10 cellular contexts compared by ENCODE assay signal in the genomic region with DNA sequence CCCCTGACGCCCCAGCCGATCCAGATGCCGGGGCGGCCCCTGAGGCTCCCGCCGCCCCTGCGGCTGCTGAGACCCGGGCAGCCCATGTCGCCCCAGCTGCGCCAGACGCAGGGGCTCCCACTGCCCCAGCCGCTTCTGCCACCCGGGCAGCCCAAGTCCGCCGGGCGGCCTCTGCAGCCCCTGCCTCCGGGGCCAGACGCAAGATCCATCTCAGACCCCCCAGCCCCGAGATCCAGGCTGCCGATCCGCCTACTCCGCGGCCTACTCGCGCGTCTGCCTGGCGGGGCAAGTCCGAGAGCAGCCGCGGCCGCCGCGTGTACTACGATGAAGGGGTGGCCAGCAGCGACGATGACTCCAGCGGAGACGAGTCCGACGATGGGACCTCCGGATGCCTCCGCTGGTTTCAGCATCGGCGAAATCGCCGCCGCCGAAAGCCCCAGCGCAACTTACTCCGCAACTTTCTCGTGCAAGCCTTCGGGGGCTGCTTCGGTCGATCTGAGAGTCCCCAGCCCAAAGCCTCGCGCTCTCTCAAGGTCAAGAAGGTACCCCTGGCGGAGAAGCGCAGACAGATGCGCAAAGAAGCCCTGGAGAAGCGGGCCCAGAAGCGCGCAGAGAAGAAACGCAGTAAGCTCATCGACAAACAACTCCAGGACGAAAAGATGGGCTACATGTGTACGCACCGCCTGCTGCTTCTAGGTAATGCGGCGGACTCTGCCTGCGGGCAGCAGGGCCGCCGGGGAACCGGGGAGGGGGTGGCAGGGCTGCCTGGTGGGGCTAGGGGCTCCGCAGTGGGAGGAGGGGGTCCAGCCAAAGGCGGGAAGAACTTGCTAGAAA. TPM values are rescaled to one million over a fixed set of nuclear protein-coding genes. Genes with fewer than 3 reads are reported as not detected.
DNase-seq lines count a peak whose midpoint lies in the region; TF ChIP-seq lines count a peak whose summit lies in the region.
"Had no signal": no experiment of that assay in that cellular context is flagged by ENCODE, and none has a peak within 500 bp of the region (broad histone marks: within the 10 kb centered on the region; RNA-seq: fewer than 3 reads in every experiment).

No MANE protein-coding gene starts in this region.

- H3K36me3 Mint-ChIP-seq in Calu3 (ENCODE audit: insufficient read depth, unreplicated experiment): peaks cover 12% of the 10 kb centered on the region

- H3K27me3 ChIP-seq in SK-N-SH (ENCODE audit: insufficient read depth) (peaks cover 4% of the 10 kb centered on the region; the same call in 1 of the 2 replicates), rectal smooth muscle tissue (ENCODE audit: control insufficient read depth, insufficient read depth, low read length) (peaks cover 15% of the 10 kb centered on the region)

- no peak overlapping the region for H3K9ac ChIP-seq in SK-N-SH
- no peak overlapping the region for H3K9ac ChIP-seq in rectal smooth muscle tissue (ENCODE audit: low read length)

- peak overlapping the region; percentile 57 for H3K4me3 Mint-ChIP-seq in Calu3 (ENCODE audit: low read depth, unreplicated experiment)

- CTCF ChIA-PET in Calu3 (lab: Charles Lee): no interaction called here
- CTCF ChIA-PET in SK-N-SH (lab: Yijun Ruan, JAX): interaction anchor here (0.8 to 1.0 kb wide), 2 partner anchors 9 to 601 kb away, joined by 3 to 4 read pairs; no protein-coding TSS in a partner anchor

- intact Hi-C loops in Calu3 (cut with micrococcal nuclease; ENCODE audit: unreplicated experiment): no loop called here

- no peak overlapping the region for H3K27ac ChIP-seq in SK-N-SH (ENCODE audit: low read depth in 2 of 2, low read length in 1 of 2)
- H3K27ac ChIP-seq in rectal smooth muscle tissue (ENCODE audit: low read depth, low read length): no peak overlapping the region
- H3K27ac ChIP-seq: right lobe of liver had no signal

- H3K4me1 ChIP-seq in SK-N-SH (ENCODE audit: control insufficient read depth in 1 of 2, insufficient read depth in 2 of 2, low read depth in 1 of 2, low read length in 1 of 2): peaks cover 0 to 14% of the 10 kb centered on the region in 2 experiments; a peak in 1 of 4 replicates
- H3K4me1 ChIP-seq in rectal smooth muscle tissue (ENCODE audit: control insufficient read depth, insufficient read depth, low read length): no peaks in the 10 kb centered on the region

- WGBS in SK-N-SH (ENCODE audit: low lambda C conversion rate): 61% methylated on average over 37 of the region's 75 CpGs

- peaks cover 9% of the 10 kb centered on the region for H3K79me2 ChIP-seq in SK-N-SH (ENCODE audit: insufficient read depth)

- no peak overlapping the region; the same call in 1 of the 2 replicates for H2AFZ ChIP-seq in SK-N-SH (ENCODE audit: low read depth)

- H3K9me3 ChIP-seq in SK-N-SH: no peaks in the 10 kb centered on the region
- H3K9me3 ChIP-seq: right lobe of liver had no signal

- H3K9me2 ChIP-seq in SK-N-SH: no peaks in the 10 kb centered on the region

- BruUV-seq in Calu3 (replicated peaks; lab: Mats Ljungman, UMichigan): no TSS peak

- peaks cover 66% of the 10 kb centered on the region for H3K27me3 Mint-ChIP-seq in Calu3 (ENCODE audit: unreplicated experiment)

- peaks cover 13% of the 10 kb centered on the region for H3K4me1 Mint-ChIP-seq in Calu3 (ENCODE audit: low read depth, unreplicated experiment)

- peak overlapping the region; percentile 69 for H3K4me2 ChIP-seq in SK-N-SH

- no peaks in the 10 kb centered on the region for H3K36me3 ChIP-seq in SK-N-SH (replicated peaks in 1 of 2; ENCODE audit: control insufficient read depth in 1 of 2, insufficient read depth in 2 of 2, low read length in 1 of 2)
- no peaks in the 10 kb centered on the region for H3K36me3 ChIP-seq in rectal smooth muscle tissue (ENCODE audit: control insufficient read depth, insufficient read depth, low read length)
- H3K36me3 ChIP-seq: right lobe of liver had no signal

- no peak for TF ChIP-seq EP300 in SK-N-SH (IDR thresholded peaks at IDR 0.05; ENCODE audit: borderline replicate concordance in 1 of 2, low read depth in 1 of 2, low read length in 1 of 2)

- POLR2A ChIA-PET in SK-N-SH (lab: Yijun Ruan, JAX): no interaction called here

- DNase-seq in Calu3: no peak
- peak; percentile 57 for DNase-seq in SK-N-SH
- no peak for DNase-seq in fibroblast of villous mesenchyme (ENCODE audit: low read depth)
- no peak for DNase-seq in glomerular visceral epithelial cell (ENCODE audit: extremely low spot score)
- no peak for DNase-seq in GF-D8 (lab: John Stamatoyannopoulos, UW)
- no peak for DNase-seq in NCI-H1048 (lab: John Stamatoyannopoulos, UW)
- DNase-seq in dedifferentiated amniotic fluid mesenchymal stem cell (ENCODE audit: extremely low spot score): no peak
- DNase-seq: Karpas-422 had no signal

- TF ChIP-seq RAD21 in SK-N-SH (IDR thresholded peaks at IDR 0.05; ENCODE audit: low read length): no peak

- peaks cover 5% of the 10 kb centered on the region for H3F3A ChIP-seq in SK-N-SH (replicated peaks; ENCODE audit: insufficient read depth)

- H3K9me3 Mint-ChIP-seq in Calu3 (ENCODE audit: low read depth, unreplicated experiment): no peaks in the 10 kb centered on the region

- no peaks in the 10 kb centered on the region for H4K20me1 ChIP-seq in SK-N-SH (ENCODE audit: insufficient read depth)

- H3K27ac Mint-ChIP-seq in Calu3 (ENCODE audit: unreplicated experiment): no peak overlapping the region

- H3K4me3 ChIP-seq in SK-N-SH (ENCODE audit: low read depth in 2 of 2, low read length in 1 of 2) (peak overlapping the region; percentile 19 to 37; a peak in 2 of 4 replicates), fibroblast of villous mesenchyme (ENCODE audit: low read depth, low read length) (peak overlapping the region; percentile 23), rectal smooth muscle tissue (ENCODE audit: low read length) (peak overlapping the region; percentile 29)
- H3K4me3 ChIP-seq: right lobe of liver had no signal

- TF ChIP-seq CTCF in Calu3 (IDR thresholded peaks at IDR 0.05; ENCODE audit: unreplicated experiment): no peak
- no peak for TF ChIP-seq CTCF in SK-N-SH (IDR thresholded peaks at IDR 0.05)
- no peak for TF ChIP-seq CTCF in fibroblast of villous mesenchyme (IDR thresholded peaks at IDR 0.05; ENCODE audit: insufficient read depth, low read depth, low read length)

TF ChIP-seq in SK-N-SH, 30 proteins besides CTCF, POLR2A, EP300 and RAD21:
- TF ChIP-seq EZH2phosphoT487 (IDR thresholded peaks at IDR 0.05; ENCODE audit: borderline replicate concordance, low read depth) (0 out of 2 replicates have a peak, but pooled peaks have one; percentile 10), TAF1 (IDR thresholded peaks at IDR 0.05; ENCODE audit: borderline replicate concordance, low read depth, low read length) (no peak)
TF ChIP-seq in SK-N-SH: peak in this region for 1.

RNA-seq across cellular contexts. Expression of a gene that starts 2.3 kb away (rescaled TPM):
- 1,324 and 1,410 TPM in 2 replicates for total RNA-seq in Calu3 (2022)
- 1,011 and 1,562 TPM in 2 replicates for polyA plus RNA-seq in SK-N-SH (2012; rRNA removed)
- polyA plus RNA-seq in SK-N-SH (2012; cell fraction: cytosol; rRNA removed): 1,261 and 1,880 TPM in 2 replicates
- polyA plus RNA-seq in SK-N-SH (2012; cell fraction: nucleus; rRNA removed): 1,323 and 1,902 TPM in 2 replicates
- 345 and 361 TPM in 2 replicates for total RNA-seq in fibroblast of villous mesenchyme

RNA-seq across cellular contexts. Expression of a gene that starts 4.2 kb away (rescaled TPM):
- total RNA-seq in Calu3 (2022) (0.59 TPM in 1 of 2 replicates, not detected in the other), fibroblast of villous mesenchyme (0.43 and 0.64 TPM in 2 replicates)
- 1.2 and 1.5 TPM in 2 replicates for polyA plus RNA-seq in SK-N-SH (2012; rRNA removed)
- polyA plus RNA-seq in SK-N-SH (2012; cell fraction: cytosol; rRNA removed): 0.91 and 1.0 TPM in 2 replicates
- polyA plus RNA-seq in SK-N-SH (2012; cell fraction: nucleus; rRNA removed): 2.7 and 3.3 TPM in 2 replicates
